ENCODE assay signal across 19 cellular contexts in the genomic region with DNA sequence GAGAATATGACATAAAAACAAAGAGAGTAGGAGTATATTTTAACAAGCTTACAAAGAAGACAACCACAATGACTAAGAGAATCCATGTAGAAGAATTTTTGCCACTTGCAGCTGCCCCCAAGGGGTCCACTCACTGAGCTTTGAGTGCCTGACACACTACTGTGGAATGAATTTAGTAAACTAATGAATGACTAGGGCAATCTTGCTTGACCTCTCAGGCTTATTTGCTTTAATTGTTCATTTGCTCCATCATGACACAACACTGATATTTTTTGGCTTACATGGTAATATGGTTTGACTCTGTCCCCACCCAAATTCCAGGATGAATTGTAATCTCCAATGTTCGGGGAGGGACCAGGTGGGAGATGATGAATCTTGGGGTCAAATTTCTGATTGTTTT.
DNase-seq lines count a peak whose midpoint lies in the region; ATAC-seq and TF ChIP-seq lines count a peak whose summit lies in the region.
"Had no signal": no experiment of that assay in that cellular context is flagged by ENCODE, and none has a peak within 500 bp of the region (broad histone marks: within the 10 kb centered on the region; RNA-seq: fewer than 3 reads in every experiment).

No MANE protein-coding gene starts in this region.

- peaks cover 9% of the 10 kb centered on the region for H3K9me2 ChIP-seq in GM23338 (ENCODE audit: insufficient read depth)

- CTCF ChIA-PET in IMR-90 (lab: Yijun Ruan, JAX): no interaction called here

- no peaks in the 10 kb centered on the region for H3K36me3 ChIP-seq in IMR-90 (ENCODE audit: control insufficient read depth, insufficient read depth, low read length)
- H3K36me3 ChIP-seq in GM23338 (ENCODE audit: insufficient read depth): no peaks in the 10 kb centered on the region
- H3K36me3 ChIP-seq: esophagus muscularis mucosa, ovary, thoracic aorta had no signal

- H3K9me1 ChIP-seq in IMR-90 (ENCODE audit: insufficient read depth, low read length): no peaks in the 10 kb centered on the region

- H4K91ac ChIP-seq in IMR-90 (ENCODE audit: insufficient read depth, low read depth, low read length): no peak overlapping the region

- peaks cover 23% of the 10 kb centered on the region; the same call in 2 of the 3 replicates for H3K36me3 Mint-ChIP-seq in GM23338 (ENCODE audit: low read depth)
- H3K36me3 Mint-ChIP-seq: mesothelial cell of epicardium, T-cell had no signal

- POLR2A ChIA-PET in IMR-90 (lab: Charles Lee; ENCODE audit: unreplicated experiment): no interaction called here

- dilution Hi-C loops in IMR-90 (cut with HindIII; ENCODE audit: low sequenced_read_pairs, unreplicated experiment): no loop called here

- no peak overlapping the region for H3K4ac ChIP-seq in IMR-90 (ENCODE audit: low read depth, low read length)

- intact Hi-C loops in IMR-90 (cut with micrococcal nuclease): no loop called here

- no peaks in the 10 kb centered on the region for H3F3A ChIP-seq in GM23338 (replicated peaks; ENCODE audit: low read depth)

- H3K27ac ChIP-seq in IMR-90 (ENCODE audit: insufficient read depth, low read length) (no peak overlapping the region), GM23338 (ENCODE audit: low read depth) (no peak overlapping the region)
- H3K27ac ChIP-seq: esophagus muscularis mucosa, ovary, thoracic aorta had no signal

- no TSS peak for BruUV-seq in IMR-90 (replicated peaks; lab: Mats Ljungman, UMichigan)

- no peak overlapping the region for H3K4me3 Mint-ChIP-seq in GM23338
- H3K4me3 Mint-ChIP-seq: activated CD4-positive, alpha-beta T cell treated with anti-CD3 and anti-CD28 coated beads for 36 hours; B cell; mesothelial cell of epicardium; T-cell had no signal

- H3K27ac Mint-ChIP-seq in GM23338: no peak overlapping the region
- H3K27ac Mint-ChIP-seq: activated CD4-positive, alpha-beta T cell treated with anti-CD3 and anti-CD28 coated beads for 36 hours; activated naive CD4-positive, alpha-beta T cell treated with anti-CD3 and anti-CD28 coated beads, Interleukin-2, amount 50 U/mL, for 72 hours; B cell; mesothelial cell of epicardium; T-cell had no signal

- peak overlapping the region; percentile 92 for H2BK5ac ChIP-seq in IMR-90 (ENCODE audit: low read depth, low read length, poor library complexity, severe bottlenecking)

- H2BK20ac ChIP-seq in IMR-90 (ENCODE audit: low read depth, low read length): peak overlapping the region; percentile 96; the same call in 1 of the 2 replicates

- H3K79me1 ChIP-seq in IMR-90 (ENCODE audit: low read depth in 1 of 2, low read length in 2 of 2): no peaks in the 10 kb centered on the region

- H4K5ac ChIP-seq in IMR-90 (ENCODE audit: low read depth, low read length): no peak overlapping the region

- H2AK9ac ChIP-seq in IMR-90 (replicated peaks; ENCODE audit: low read depth, low read length, poor library complexity): no peak overlapping the region

- no peaks in the 10 kb centered on the region for H3K27me3 ChIP-seq in IMR-90 (ENCODE audit: control insufficient read depth, insufficient read depth, low read length)
- no peaks in the 10 kb centered on the region for H3K27me3 ChIP-seq in GM23338 (ENCODE audit: insufficient read depth)
- H3K27me3 ChIP-seq: esophagus muscularis mucosa, ovary had no signal

- H3K4me1 Mint-ChIP-seq in GM23338: no peaks in the 10 kb centered on the region
- H3K4me1 Mint-ChIP-seq: activated CD4-positive, alpha-beta T cell treated with anti-CD3 and anti-CD28 coated beads for 36 hours; B cell; mesothelial cell of epicardium; T-cell had no signal

- no CpG with 5 or more reads among the region's 1 CpG for WGBS in IMR-90 (ENCODE audit: extremely low coverage in 2 of 2, insufficient read length in 1 of 2), 2 experiments

- H4K8ac ChIP-seq in IMR-90 (ENCODE audit: low read depth in 2 of 2, low read length in 2 of 2): no peak overlapping the region

- peak; percentile 77 for DNase-seq in AG08395 (ENCODE audit: low spot score)
- peak; percentile 97 for DNase-seq in IMR-90
- DNase-seq in astrocyte of the spinal cord (ENCODE audit: low read depth, low spot score): peak; percentile 82
- peak; percentile 43 for DNase-seq in hepatic stellate cell (ENCODE audit: low spot score)
- DNase-seq in GM23338 (ENCODE audit: low spot score): no peak
- DNase-seq in NAMALWA (ENCODE audit: low spot score): no peak
- no peak for DNase-seq in NCI-H187 (lab: John Stamatoyannopoulos, UW)
- DNase-seq: activated CD4-positive, alpha-beta T cell treated with anti-CD3 and anti-CD28 coated beads for 36 hours; DMS53; NCI-H1417 treated with DMSO at 0.1 percent for 48 hours; OCI-M1; ovary; T-cell had no signal

- peaks cover 1% of the 10 kb centered on the region for H3K27me3 Mint-ChIP-seq in GM23338 (ENCODE audit: insufficient read depth, low read depth, poor library complexity)
- H3K27me3 Mint-ChIP-seq: activated CD4-positive, alpha-beta T cell treated with anti-CD3 and anti-CD28 coated beads for 36 hours; B cell; T-cell had no signal

- in situ Hi-C loops in IMR-90 (cut with MboI; ENCODE audit: low sequenced_read_pairs): no loop called here
- in situ Hi-C loops in astrocyte of the spinal cord (cut with HindIII; ENCODE audit: low sequenced_read_pairs): no loop called here

- TF ChIP-seq RAD21 in IMR-90 (IDR thresholded peaks at IDR 0.05; ENCODE audit: low read length): no peak

- no peak overlapping the region for H3K56ac ChIP-seq in IMR-90 (ENCODE audit: extremely low read depth, insufficient read depth, low read length)

- TF ChIP-seq CTCF in IMR-90 (conservative IDR thresholded peaks at IDR 0.05; ENCODE audit: low read depth, low read length) (no peak), astrocyte of the spinal cord (IDR thresholded peaks at IDR 0.05; ENCODE audit: low read depth, low read length) (no peak), GM23338 (conservative IDR thresholded peaks at IDR 0.05; ENCODE audit: low read depth in 2 of 2) (no peak)

- ATAC-seq in IMR-90 (ENCODE audit: low read depth) (peak; percentile 97), GM23338 (no peak), GM19452 (IDR thresholded peaks at IDR 0.05; ENCODE audit: unreplicated experiment) (no peak)
- ATAC-seq: activated CD4-positive, alpha-beta T cell treated with anti-CD3 and anti-CD28 coated beads for 36 hours; activated naive CD4-positive, alpha-beta T cell treated with anti-CD3 and anti-CD28 coated beads, Interleukin-2, amount 50 U/mL, for 72 hours; T-cell had no signal

- H3K14ac ChIP-seq in IMR-90 (replicated peaks; ENCODE audit: low read depth, low read length): no peak overlapping the region

- no peaks in the 10 kb centered on the region for H3K79me2 ChIP-seq in GM23338 (replicated peaks; ENCODE audit: insufficient read depth)

- H3K9me3 ChIP-seq in IMR-90 (ENCODE audit: control insufficient read depth, insufficient read depth, low read length): peaks cover 10% of the 10 kb centered on the region
- H3K9me3 ChIP-seq: ovary, thoracic aorta had no signal

- no peak overlapping the region; the same call in 1 of the 2 replicates for H3K18ac ChIP-seq in IMR-90 (ENCODE audit: low read depth, low read length)

- no peak overlapping the region for H2AK5ac ChIP-seq in IMR-90 (ENCODE audit: low read depth, low read length)

- peaks cover 38% of the 10 kb centered on the region for H3K9me3 Mint-ChIP-seq in GM23338

- H2BK120ac ChIP-seq in IMR-90 (ENCODE audit: low read depth, low read length): peak overlapping the region; percentile 88; the same call in 1 of the 2 replicates

- no peak overlapping the region for H2AFZ ChIP-seq in IMR-90 (replicated peaks; ENCODE audit: low read length, poor library complexity)
- no peak overlapping the region for H2AFZ ChIP-seq in GM23338

- no peak overlapping the region for H3K23ac ChIP-seq in IMR-90 (ENCODE audit: low read depth, low read length)

- H4K20me1 ChIP-seq in IMR-90 (ENCODE audit: insufficient read depth, low read length) (no peaks in the 10 kb centered on the region), GM23338 (replicated peaks; ENCODE audit: insufficient read depth) (no peaks in the 10 kb centered on the region)

- no peak for TF ChIP-seq POLR2A in IMR-90 (IDR thresholded peaks at IDR 0.05; ENCODE audit: low read depth, low read length)

- no peak overlapping the region for H3K4me3 ChIP-seq in IMR-90 (ENCODE audit: insufficient read depth, low read depth, low read length)
- no peak overlapping the region for H3K4me3 ChIP-seq in astrocyte of the spinal cord (ENCODE audit: low read depth, low read length)
- no peak overlapping the region for H3K4me3 ChIP-seq in GM23338
- H3K4me3 ChIP-seq: esophagus muscularis mucosa, ovary, thoracic aorta had no signal

- no peak overlapping the region for H2BK15ac ChIP-seq in IMR-90 (ENCODE audit: low read depth, low read length)

- H3K4me2 ChIP-seq in IMR-90 (ENCODE audit: low read depth, low read length) (no peak overlapping the region), GM23338 (no peak overlapping the region)

- no peak overlapping the region for H3K9ac ChIP-seq in IMR-90 (ENCODE audit: low read depth, low read length)

- peaks cover 3% of the 10 kb centered on the region; the same call in 1 of the 2 replicates for H3K4me1 ChIP-seq in IMR-90 (ENCODE audit: control insufficient read depth, insufficient read depth, low read length)
- H3K4me1 ChIP-seq in GM23338 (ENCODE audit: insufficient read depth): no peaks in the 10 kb centered on the region
- H3K4me1 ChIP-seq: esophagus muscularis mucosa had no signal

TF ChIP-seq in IMR-90, 13 proteins besides CTCF, POLR2A, EP300 and RAD21 (continues in another document):
- peak; percentile 29; the same call in 1 of the 2 replicates for TF ChIP-seq MAFK (IDR thresholded peaks at IDR 0.05; ENCODE audit: low read depth, low read length)
- TF ChIP-seq FOS (IDR thresholded peaks at IDR 0.05; ENCODE audit: low read depth, low read length): peak; percentile 79
- no peak for TF ChIP-seq CHD1 (IDR thresholded peaks at IDR 0.05; ENCODE audit: low read depth, low read length)
- TF ChIP-seq CEBPB (IDR thresholded peaks at IDR 0.05; ENCODE audit: low read depth, low read length): peak; percentile 50; the same call in 1 of the 2 replicates
- peak; percentile 19; the same call in 1 of the 2 replicates for TF ChIP-seq BHLHE40 (IDR thresholded peaks at IDR 0.05; ENCODE audit: low read depth, low read length)

TF ChIP-seq in GM23338, 12 proteins besides CTCF, POLR2A, EP300 and RAD21 (continues in another document):
- TF ChIP-seq ZNF114 (CRISPR knock-in tag; IDR thresholded peaks at IDR 0.05): no peak
- TF ChIP-seq, protein P1, sequence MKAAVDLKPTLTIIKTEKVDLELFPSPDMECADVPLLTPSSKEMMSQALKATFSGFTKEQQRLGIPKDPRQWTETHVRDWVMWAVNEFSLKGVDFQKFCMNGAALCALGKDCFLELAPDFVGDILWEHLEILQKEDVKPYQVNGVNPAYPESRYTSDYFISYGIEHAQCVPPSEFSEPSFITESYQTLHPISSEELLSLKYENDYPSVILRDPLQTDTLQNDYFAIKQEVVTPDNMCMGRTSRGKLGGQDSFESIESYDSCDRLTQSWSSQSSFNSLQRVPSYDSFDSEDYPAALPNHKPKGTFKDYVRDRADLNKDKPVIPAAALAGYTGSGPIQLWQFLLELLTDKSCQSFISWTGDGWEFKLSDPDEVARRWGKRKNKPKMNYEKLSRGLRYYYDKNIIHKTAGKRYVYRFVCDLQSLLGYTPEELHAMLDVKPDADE (IDR thresholded peaks at IDR 0.05): no peak
- TF ChIP-seq JUNB (IDR thresholded peaks at IDR 0.05; ENCODE audit: unreplicated experiment): no peak

Comparison
In these comparisons a context has a peak if more than half of its experiments do, and no peak if none do; other contexts are left out.
1. DNase-seq: peak in AG08395 (single experiment), IMR-90 (single experiment), astrocyte of the spinal cord (single experiment) and hepatic stellate cell (single experiment); none in GM23338 (single experiment), NAMALWA (single experiment) and NCI-H187 (0 of 2).